1 cellular context compared by ENCODE assay signal in genomic region chr19:50696065-50696425, GRCh38.
TF ChIP-seq lines count a peak whose summit lies in the region.

No MANE protein-coding gene starts in this region.

TF ChIP-seq in H1, 55 proteins besides CTCF, POLR2A, EP300 and RAD21:
- TF ChIP-seq CBX8 (IDR thresholded peaks at IDR 0.05; ENCODE audit: borderline replicate concordance, low read depth, low read length): no peak
- TF ChIP-seq CEBPB (IDR thresholded peaks at IDR 0.05; ENCODE audit: low read depth, low read length): no peak
- no peak for TF ChIP-seq MAX (IDR thresholded peaks at IDR 0.05)
- no peak for TF ChIP-seq BCL11A (IDR thresholded peaks at IDR 0.05; ENCODE audit: low read depth in 2 of 2, low read length in 2 of 2)
- TF ChIP-seq TAF1 (IDR thresholded peaks at IDR 0.05; ENCODE audit: low read depth, low read length): no peak
- TF ChIP-seq, protein P1, sequence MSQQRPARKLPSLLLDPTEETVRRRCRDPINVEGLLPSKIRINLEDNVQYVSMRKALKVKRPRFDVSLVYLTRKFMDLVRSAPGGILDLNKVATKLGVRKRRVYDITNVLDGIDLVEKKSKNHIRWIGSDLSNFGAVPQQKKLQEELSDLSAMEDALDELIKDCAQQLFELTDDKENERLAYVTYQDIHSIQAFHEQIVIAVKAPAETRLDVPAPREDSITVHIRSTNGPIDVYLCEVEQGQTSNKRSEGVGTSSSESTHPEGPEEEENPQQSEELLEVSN (IDR thresholded peaks at IDR 0.05): no peak
- no peak for TF ChIP-seq TBP (IDR thresholded peaks at IDR 0.05; ENCODE audit: low read depth, low read length)
- no peak for TF ChIP-seq EZH2 (IDR thresholded peaks at IDR 0.05; ENCODE audit: low read depth, low read length, severe bottlenecking)
- no peak for TF ChIP-seq ATF2 (IDR thresholded peaks at IDR 0.05; ENCODE audit: low read length)
- TF ChIP-seq NRF1 (IDR thresholded peaks at IDR 0.05; ENCODE audit: low read depth, low read length): no peak
- no peak for TF ChIP-seq USF2 (IDR thresholded peaks at IDR 0.05; ENCODE audit: low read length)
